Comparison of ENCODE assay signal across 1 cellular context in the genomic region with DNA sequence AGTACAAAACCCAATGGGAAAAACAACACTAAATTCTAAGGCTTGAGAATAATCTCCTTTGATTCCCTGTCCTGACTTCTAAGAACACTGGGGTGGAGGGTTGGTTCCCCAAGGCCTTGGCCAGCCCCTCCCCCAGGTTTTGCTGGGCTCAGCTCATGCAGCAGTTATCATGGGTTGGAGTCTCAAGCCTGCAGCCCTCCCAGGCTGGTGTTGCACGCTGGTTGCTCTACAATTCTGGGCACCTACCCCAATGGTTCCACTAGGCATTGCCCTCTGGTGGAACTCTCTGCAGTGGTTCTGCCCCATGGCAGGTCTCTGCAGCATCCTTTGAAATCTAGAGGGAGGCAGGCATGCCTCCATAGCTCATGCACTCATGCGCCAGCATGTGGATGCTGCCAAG.
TF ChIP-seq lines count a peak whose summit lies in the region.

No MANE protein-coding gene starts in this region.

TF ChIP-seq in GM23338, 12 proteins besides CTCF, POLR2A, EP300 and RAD21 (continued from another document):
- TF ChIP-seq, protein P1, sequence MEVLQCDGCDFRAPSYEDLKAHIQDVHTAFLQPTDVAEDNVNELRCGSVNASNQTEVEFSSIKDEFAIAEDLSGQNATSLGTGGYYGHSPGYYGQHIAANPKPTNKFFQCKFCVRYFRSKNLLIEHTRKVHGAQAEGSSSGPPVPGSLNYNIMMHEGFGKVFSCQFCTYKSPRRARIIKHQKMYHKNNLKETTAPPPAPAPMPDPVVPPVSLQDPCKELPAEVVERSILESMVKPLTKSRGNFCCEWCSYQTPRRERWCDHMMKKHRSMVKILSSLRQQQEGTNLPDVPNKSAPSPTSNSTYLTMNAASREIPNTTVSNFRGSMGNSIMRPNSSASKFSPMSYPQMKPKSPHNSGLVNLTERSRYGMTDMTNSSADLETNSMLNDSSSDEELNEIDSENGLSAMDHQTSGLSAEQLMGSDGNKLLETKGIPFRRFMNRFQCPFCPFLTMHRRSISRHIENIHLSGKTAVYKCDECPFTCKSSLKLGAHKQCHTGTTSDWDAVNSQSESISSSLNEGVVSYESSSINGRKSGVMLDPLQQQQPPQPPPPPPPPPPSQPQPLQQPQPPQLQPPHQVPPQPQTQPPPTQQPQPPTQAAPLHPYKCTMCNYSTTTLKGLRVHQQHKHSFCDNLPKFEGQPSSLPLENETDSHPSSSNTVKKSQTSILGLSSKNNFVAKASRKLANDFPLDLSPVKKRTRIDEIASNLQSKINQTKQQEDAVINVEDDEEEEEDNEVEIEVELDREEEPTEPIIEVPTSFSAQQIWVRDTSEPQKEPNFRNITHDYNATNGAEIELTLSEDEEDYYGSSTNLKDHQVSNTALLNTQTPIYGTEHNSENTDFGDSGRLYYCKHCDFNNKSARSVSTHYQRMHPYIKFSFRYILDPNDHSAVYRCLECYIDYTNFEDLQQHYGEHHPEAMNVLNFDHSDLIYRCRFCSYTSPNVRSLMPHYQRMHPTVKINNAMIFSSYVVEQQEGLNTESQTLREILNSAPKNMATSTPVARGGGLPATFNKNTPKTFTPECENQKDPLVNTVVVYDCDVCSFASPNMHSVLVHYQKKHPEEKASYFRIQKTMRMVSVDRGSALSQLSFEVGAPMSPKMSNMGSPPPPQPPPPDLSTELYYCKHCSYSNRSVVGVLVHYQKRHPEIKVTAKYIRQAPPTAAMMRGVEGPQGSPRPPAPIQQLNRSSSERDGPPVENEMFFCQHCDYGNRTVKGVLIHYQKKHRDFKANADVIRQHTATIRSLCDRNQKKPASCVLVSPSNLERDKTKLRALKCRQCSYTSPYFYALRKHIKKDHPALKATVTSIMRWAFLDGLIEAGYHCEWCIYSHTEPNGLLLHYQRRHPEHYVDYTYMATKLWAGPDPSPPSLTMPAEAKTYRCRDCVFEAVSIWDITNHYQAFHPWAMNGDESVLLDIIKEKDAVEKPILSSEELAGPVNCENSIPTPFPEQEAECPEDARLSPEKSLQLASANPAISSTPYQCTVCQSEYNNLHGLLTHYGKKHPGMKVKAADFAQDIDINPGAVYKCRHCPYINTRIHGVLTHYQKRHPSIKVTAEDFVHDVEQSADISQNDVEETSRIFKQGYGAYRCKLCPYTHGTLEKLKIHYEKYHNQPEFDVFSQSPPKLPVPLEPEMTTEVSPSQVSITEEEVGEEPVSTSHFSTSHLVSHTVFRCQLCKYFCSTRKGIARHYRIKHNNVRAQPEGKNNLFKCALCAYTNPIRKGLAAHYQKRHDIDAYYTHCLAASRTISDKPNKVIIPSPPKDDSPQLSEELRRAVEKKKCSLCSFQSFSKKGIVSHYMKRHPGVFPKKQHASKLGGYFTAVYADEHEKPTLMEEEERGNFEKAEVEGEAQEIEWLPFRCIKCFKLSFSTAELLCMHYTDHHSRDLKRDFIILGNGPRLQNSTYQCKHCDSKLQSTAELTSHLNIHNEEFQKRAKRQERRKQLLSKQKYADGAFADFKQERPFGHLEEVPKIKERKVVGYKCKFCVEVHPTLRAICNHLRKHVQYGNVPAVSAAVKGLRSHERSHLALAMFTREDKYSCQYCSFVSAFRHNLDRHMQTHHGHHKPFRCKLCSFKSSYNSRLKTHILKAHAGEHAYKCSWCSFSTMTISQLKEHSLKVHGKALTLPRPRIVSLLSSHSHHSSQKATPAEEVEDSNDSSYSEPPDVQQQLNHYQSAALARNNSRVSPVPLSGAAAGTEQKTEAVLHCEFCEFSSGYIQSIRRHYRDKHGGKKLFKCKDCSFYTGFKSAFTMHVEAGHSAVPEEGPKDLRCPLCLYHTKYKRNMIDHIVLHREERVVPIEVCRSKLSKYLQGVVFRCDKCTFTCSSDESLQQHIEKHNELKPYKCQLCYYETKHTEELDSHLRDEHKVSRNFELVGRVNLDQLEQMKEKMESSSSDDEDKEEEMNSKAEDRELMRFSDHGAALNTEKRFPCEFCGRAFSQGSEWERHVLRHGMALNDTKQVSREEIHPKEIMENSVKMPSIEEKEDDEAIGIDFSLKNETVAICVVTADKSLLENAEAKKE (CRISPR knock-in tag; IDR thresholded peaks at IDR 0.05), result no peak
- no peak for TF ChIP-seq STAT1 (IDR thresholded peaks at IDR 0.05; ENCODE audit: unreplicated experiment)
- TF ChIP-seq ZNF331 (CRISPR knock-in tag; IDR thresholded peaks at IDR 0.05; ENCODE audit: low read depth), result no peak
